15 cellular contexts compared by ENCODE assay signal in the genomic region with DNA sequence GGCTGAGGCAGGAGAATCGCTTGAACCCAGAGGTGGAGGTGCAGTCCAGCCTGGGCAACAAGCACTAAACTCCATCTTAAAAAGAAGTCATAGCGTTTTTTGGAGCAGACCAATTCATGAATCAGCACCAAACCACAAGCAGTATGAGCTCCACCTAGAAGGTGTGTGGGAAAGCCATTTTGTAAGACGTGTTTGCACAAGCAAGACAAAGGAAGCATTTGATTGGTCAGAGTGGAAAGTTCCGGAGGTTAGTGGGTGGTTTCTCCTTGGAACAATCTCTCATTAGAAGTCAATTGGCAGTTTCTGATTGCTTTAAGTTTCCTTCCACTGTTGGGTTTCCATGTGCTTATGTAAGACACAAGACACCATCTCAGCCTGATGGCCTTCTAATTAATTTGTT.
"Had no signal": no experiment of that assay in that cellular context is flagged by ENCODE, and none has a peak within 500 bp of the region (broad histone marks: within the 10 kb centered on the region; RNA-seq: fewer than 3 reads in every experiment).

No MANE protein-coding gene starts in this region.

- H3K27ac ChIP-seq: ascending aorta, colonic mucosa, upper lobe of right lung had no signal

- DNase-seq: activated CD4-positive, alpha-beta T cell treated with anti-CD3 and anti-CD28 coated beads for 4 hours; activated CD8-positive, alpha-beta memory T cell treated with anti-CD3 and anti-CD28 coated beads, Interleukin-2, amount 50 U/mL, for 4 hours; activated CD8-positive, alpha-beta T cell treated with anti-CD3 and anti-CD28 coated beads for 36 hours; activated naive CD4-positive, alpha-beta T cell; activated T-cell treated with anti-CD3 and anti-CD28 coated beads, Interleukin-2, amount 50 U/mL, for 72 hours; colonic mucosa; effector CD4-positive, alpha-beta T cell; mesenchymal stem cell; stimulated activated CD4-positive, alpha-beta T cell treated with anti-CD3 and anti-CD28 coated beads, Interleukin-4, amount 100 ng/mL, for 1 hour; stimulated activated CD8-positive, alpha-beta memory T cell treated with anti-CD3 and anti-CD28 coated beads, Interleukin-4, amount 100 ng/mL, for 48 hours; stimulated activated naive CD8-positive, alpha-beta T cell treated with anti-CD3 and anti-CD28 coated beads, Interleukin-15, Interleukin-2, amounts not matched to agents 100 U/mL and 50 U/mL, for 24 hours; upper lobe of right lung had no signal

- H3K4me1 ChIP-seq: colonic mucosa had no signal

- H3K36me3 ChIP-seq: ascending aorta, colonic mucosa, upper lobe of right lung had no signal

- FAIRE-seq: endothelial cell of umbilical vein, islet of Langerhans had no signal

- H3K9me3 ChIP-seq: ascending aorta, colonic mucosa, upper lobe of right lung had no signal

- H3K4me3 ChIP-seq: ascending aorta, colonic mucosa, upper lobe of right lung had no signal

- H3K27me3 ChIP-seq: ascending aorta, colonic mucosa, upper lobe of right lung had no signal
